Comparison of ENCODE assay signal across 10 cellular contexts in genomic region chr13:112781881-112782361, GRCh38.
DNase-seq lines count a peak whose midpoint lies in the region; ATAC-seq, FAIRE-seq and TF ChIP-seq lines count a peak whose summit lies in the region.
"Had no signal": no experiment of that assay in that cellular context is flagged by ENCODE, and none has a peak within 500 bp of the region (broad histone marks: within the 10 kb centered on the region; RNA-seq: fewer than 3 reads in every experiment).

No MANE protein-coding gene starts in this region.

- peaks cover 0 to 37% of the 10 kb centered on the region in 2 experiments; a peak in 2 of 4 replicates for H3K79me2 ChIP-seq in H1 (ENCODE audit: control insufficient read depth in 1 of 2, insufficient read depth in 2 of 2, low read length in 2 of 2)

- H3K4ac ChIP-seq in H1 (replicated peaks; ENCODE audit: insufficient read length, low read depth, low read length), result no peak overlapping the region

- 87% methylated on average over 19 of the region's 19 CpGs; no CpG with 5 or more reads in 1 of the 2 experiments for WGBS in H1 (ENCODE audit: extremely low coverage in 1 of 2, insufficient coverage in 1 of 2, insufficient read length in 1 of 2, insufficient replicate concordance in 2 of 2, low coverage in 1 of 2, low lambda C conversion rate in 2 of 2, missing lambda C conversion rate in 1 of 2), 2 experiments
- 46% methylated on average over 19 of the region's 19 CpGs for WGBS in tibial nerve, 2 donors
- WGBS in gastroesophageal sphincter (ENCODE audit: low coverage in 1 of 2), 2 donors, result 78 to 80% methylated on average over 9 to 19 of the region's 19 CpGs

- H3K56ac ChIP-seq in H1 (replicated peaks; ENCODE audit: insufficient read length, low read depth, low read length), result no peak overlapping the region

- H4K91ac ChIP-seq in H1 (replicated peaks; ENCODE audit: insufficient read length, low read length), result no peak overlapping the region

- FAIRE-seq in H1 (lab: Jason Lieb, UNC), result no peak
- FAIRE-seq: A549 had no signal

- no peak for ATAC-seq in GM18870 (IDR thresholded peaks at IDR 0.05; ENCODE audit: unreplicated experiment)
- ATAC-seq in gastroesophageal sphincter, result no peak
- ATAC-seq: A549 had no signal

- no peak overlapping the region for H2AFZ ChIP-seq in H1 (ENCODE audit: low read length)

- no peak for TF ChIP-seq RAD21 in H1 (IDR thresholded peaks at IDR 0.05 in 1 of 2, conservative IDR thresholded peaks at IDR 0.05 in 1 of 2; ENCODE audit: low read depth in 2 of 2, low read length in 2 of 2)

- in situ Hi-C loops in GM13977 (cut with MboI; ENCODE audit: low pct_unique_long_range_greater_than_20kb, low sequenced_read_pairs, unreplicated experiment), result no loop called here

- peaks cover 0 to 3% of the 10 kb centered on the region in 2 experiments for H4K20me1 ChIP-seq in H1 (replicated peaks in 1 of 2; ENCODE audit: control insufficient read depth in 1 of 2, insufficient read depth in 2 of 2, low read length in 2 of 2)

- H3K27me3 ChIP-seq in H1 (replicated peaks in 1 of 4; ENCODE audit: control insufficient read depth in 3 of 4, extremely low read depth in 1 of 4, insufficient read depth in 3 of 4, low read length in 3 of 4) (no peaks in the 10 kb centered on the region; a peak in 1 of 7 replicates), tibial nerve (no peaks in the 10 kb centered on the region), gastroesophageal sphincter (no peaks in the 10 kb centered on the region)

- TF ChIP-seq POLR2A in H1 (IDR thresholded peaks at IDR 0.05; ENCODE audit: control extremely low read depth in 1 of 2, low read depth in 2 of 2, low read length in 2 of 2) (no peak), tibial nerve (IDR thresholded peaks at IDR 0.05) (no peak), gastroesophageal sphincter (IDR thresholded peaks at IDR 0.05) (no peak)

- H2BK20ac ChIP-seq in H1 (ENCODE audit: low read length), result no peak overlapping the region

- H4K5ac ChIP-seq in H1 (ENCODE audit: insufficient read length, low read depth, low read length), result no peak overlapping the region

- peaks cover 17% of the 10 kb centered on the region; the same call in 1 of the 2 replicates for H3K79me1 ChIP-seq in H1 (ENCODE audit: low read depth, low read length)

- TF ChIP-seq CTCF in H1 (IDR thresholded peaks at IDR 0.05; ENCODE audit: control extremely low read depth in 1 of 3, insufficient read depth in 1 of 3, low read depth in 1 of 3, low read length in 3 of 3) (no peak), tibial nerve (IDR thresholded peaks at IDR 0.05) (no peak), GM13977 (IDR thresholded peaks at IDR 0.05; ENCODE audit: extremely low read depth, insufficient read depth, missing control alignments) (no peak), gastroesophageal sphincter (IDR thresholded peaks at IDR 0.05) (no peak)

- H3K27ac ChIP-seq in H1 (ENCODE audit: low read depth, low read length) (no peak overlapping the region), tibial nerve (peak overlapping the region; percentile 25 to 84 (median 66)), gastroesophageal sphincter (peak overlapping the region in 1 of 4 donors; percentile 71)
- H3K27ac ChIP-seq: A549, SK-N-MC had no signal

- no peak overlapping the region for H3K4me2 ChIP-seq in H1 (ENCODE audit: insufficient read depth in 1 of 2, low read depth in 2 of 2, low read length in 2 of 2)
- H3K4me2 ChIP-seq: A549 had no signal

- no peak overlapping the region for H3K14ac ChIP-seq in H1 (ENCODE audit: insufficient read length)

- H2BK12ac ChIP-seq in H1 (ENCODE audit: low read depth, low read length), result peak overlapping the region; percentile 32

- H3K23me2 ChIP-seq in H1 (ENCODE audit: low read depth, low read length), result no peaks in the 10 kb centered on the region

- no peak overlapping the region for H2BK120ac ChIP-seq in H1 (replicated peaks; ENCODE audit: low read depth, low read length)

- H2AK5ac ChIP-seq in H1 (ENCODE audit: low read depth, low read length), result no peak overlapping the region; the same call in 1 of the 2 replicates

- peak overlapping the region; percentile 18; the same call in 1 of the 2 replicates for H2BK5ac ChIP-seq in H1 (ENCODE audit: low read depth, low read length)

- POLR2A ChIA-PET in H1 (lab: Charles Lee; ENCODE audit: partially characterized antibody), result no interaction called here

- H3K36me3 ChIP-seq in H1 (ENCODE audit: control insufficient read depth in 2 of 4, insufficient read depth in 4 of 4, low read length in 3 of 4), result peaks cover 0 to 3% (median 0%) of the 10 kb centered on the region in 4 experiments; a peak in 3 of 8 replicates
- H3K36me3 ChIP-seq in tibial nerve, result peaks cover 0 to 21% (median 0%) of the 10 kb centered on the region in 3 donors
- peaks cover 0 to 18% of the 10 kb centered on the region in 2 donors for H3K36me3 ChIP-seq in gastroesophageal sphincter

- H4K8ac ChIP-seq in H1 (ENCODE audit: extremely low read depth, insufficient read depth, low read length), result no peak overlapping the region

- H3K23ac ChIP-seq in H1 (ENCODE audit: insufficient read length), result no peak overlapping the region

- H2BK15ac ChIP-seq in H1 (ENCODE audit: low read length), result no peak overlapping the region; the same call in 1 of the 2 replicates

- no peak overlapping the region for H3K9ac ChIP-seq in H1 (replicated peaks in 1 of 4; ENCODE audit: extremely low read depth in 1 of 4, low read depth in 3 of 4, low read length in 3 of 4)

- CTCF ChIA-PET in H1 (lab: Charles Lee; ENCODE audit: partially characterized antibody), result interaction anchor here (1.3 to 1.7 kb wide), 2 partner anchors 10 to 11 kb away, joined by 3 read pairs; no protein-coding TSS in a partner anchor

- no peaks in the 10 kb centered on the region; a peak in 1 of 4 replicates for H3K9me3 ChIP-seq in H1 (ENCODE audit: insufficient read depth in 2 of 2, low read depth in 1 of 2, low read length in 1 of 2)
- H3K9me3 ChIP-seq in tibial nerve, result no peaks in the 10 kb centered on the region
- no peaks in the 10 kb centered on the region for H3K9me3 ChIP-seq in gastroesophageal sphincter
- H3K9me3 ChIP-seq: A549 had no signal

- H3K4me1 ChIP-seq in H1 (replicated peaks in 1 of 4; ENCODE audit: control insufficient read depth in 3 of 4, insufficient read depth in 4 of 4, low read length in 3 of 4) (peaks cover 3 to 20% (median 11%) of the 10 kb centered on the region in 4 experiments), tibial nerve (peaks cover 0 to 39% (median 4%) of the 10 kb centered on the region in 4 donors), gastroesophageal sphincter (peaks cover 0 to 36% (median 14%) of the 10 kb centered on the region in 3 donors)
- H3K4me1 ChIP-seq: A549 had no signal

- peak; percentile 24 to 59 for DNase-seq in NCI-H2081 (lab: John Stamatoyannopoulos, UW)
- no peak for DNase-seq in NCI-H2081 treated with DMSO at 0.1 percent for 48 hours (lab: John Stamatoyannopoulos, UW)
- peak in 1 of 2 experiments; percentile 35 for DNase-seq in H1 (ENCODE audit: low read depth in 1 of 2, low spot score in 2 of 2)
- peak; percentile 72 to 78 for DNase-seq in lung microvascular endothelial cell (ENCODE audit: low read depth in 2 of 2)
- no peak for DNase-seq in tibial nerve (ENCODE audit: low spot score in 2 of 2)
- DNase-seq in GM13977 (ENCODE audit: low spot score), result no peak

- no peak overlapping the region for H3K18ac ChIP-seq in H1 (ENCODE audit: extremely low read depth, low read length)

- H3K4me3 ChIP-seq in H1 (ENCODE audit: extremely low read depth in 1 of 4, insufficient read depth in 2 of 4, low read depth in 3 of 4, low read length in 4 of 4) (no peak overlapping the region), tibial nerve (no peak overlapping the region), gastroesophageal sphincter (no peak overlapping the region)
- H3K4me3 ChIP-seq: A549, SK-N-MC had no signal

- TF ChIP-seq EP300 in H1 (IDR thresholded peaks at IDR 0.05; ENCODE audit: borderline replicate concordance in 1 of 2, low read depth in 2 of 2, low read length in 2 of 2), result no peak
- TF ChIP-seq EP300 in tibial nerve (IDR thresholded peaks at IDR 0.05), result peak in 1 of 2 donors; percentile 26
- no peak for TF ChIP-seq EP300 in gastroesophageal sphincter (IDR thresholded peaks at IDR 0.05)

TF ChIP-seq in H1, 55 proteins besides CTCF, POLR2A, EP300 and RAD21:
- TF ChIP-seq EGR1 (IDR thresholded peaks at IDR 0.05; ENCODE audit: borderline replicate concordance, low read depth, low read length) (no peak), POLR2AphosphoS5 (IDR thresholded peaks at IDR 0.05; ENCODE audit: low read depth, low read length) (no peak)

Comparison
In these comparisons a context has a peak if more than half of its experiments do, and no peak if none do; other contexts are left out.
1. DNase-seq: peak in NCI-H2081 (2 of 2) and lung microvascular endothelial cell (2 of 2); none in NCI-H2081 treated with DMSO at 0.1 percent for 48 hours (single experiment), tibial nerve (0 of 2) and GM13977 (single experiment).